8 cellular contexts compared by ENCODE assay signal in genomic region chr1:236284291-236284711, GRCh38. TPM values are rescaled to one million over a fixed set of nuclear protein-coding genes. Genes with fewer than 3 reads are reported as not detected.
DNase-seq lines count a peak whose midpoint lies in the region; ATAC-seq and TF ChIP-seq lines count a peak whose summit lies in the region.

No MANE protein-coding gene starts in this region.

- H3K27ac ChIP-seq in breast epithelium, result no peak overlapping the region

- H3K36me3 ChIP-seq in breast epithelium, result no peaks in the 10 kb centered on the region

- TF ChIP-seq POLR2A in breast epithelium (IDR thresholded peaks at IDR 0.05), result no peak

- ATAC-seq in GM18907 (IDR thresholded peaks at IDR 0.05; ENCODE audit: unreplicated experiment) (peak; percentile 61), HG03045 (IDR thresholded peaks at IDR 0.05; ENCODE audit: unreplicated experiment) (peak; percentile 50)

- no peaks in the 10 kb centered on the region for H3K9me3 ChIP-seq in breast epithelium

- no peaks in the 10 kb centered on the region for H3K27me3 ChIP-seq in breast epithelium

- intact Hi-C loops in breast epithelium (cut with DNase I; ENCODE audit: low total_unique reads), result no loop called here

- no peak overlapping the region for H3K4me3 ChIP-seq in breast epithelium

- DNase-seq in Ammon's horn (ENCODE audit: low spot score) (peak; percentile 12), SW480 (ENCODE audit: low spot score) (peak; percentile 13), NCI-H1417 treated with DMSO at 0.1 percent for 48 hours (lab: John Stamatoyannopoulos, UW) (no peak), DMS53 treated with DMSO at 0.1 percent for 48 hours (lab: John Stamatoyannopoulos, UW; ENCODE audit: unreplicated experiment) (no peak), hippocampal formation (lab: John Stamatoyannopoulos, UW) (no peak), breast epithelium (ENCODE audit: low spot score in 2 of 2) (no peak)

- H3K4me1 ChIP-seq in breast epithelium, result no peaks in the 10 kb centered on the region

- no peak for TF ChIP-seq CTCF in breast epithelium (IDR thresholded peaks at IDR 0.05)

RNA-seq across cellular contexts. Expression of gene ERO1B, which starts 2.5 kb away (rescaled TPM):
- 10 to 100 TPM in 2 of 3 donors, 1 to 10 TPM in 1; 9.0 to 23.1 (median 17.0) TPM for total RNA-seq in breast epithelium

Comparison
In these comparisons a context has a peak if more than half of its experiments do, and no peak if none do; other contexts are left out.
1. DNase-seq: peak in Ammon's horn (single experiment) and SW480 (single experiment); none in NCI-H1417 treated with DMSO at 0.1 percent for 48 hours (single experiment), DMS53 treated with DMSO at 0.1 percent for 48 hours (single experiment), hippocampal formation (0 of 2) and breast epithelium (0 of 2).